ENCODE assay signal across 8 cellular contexts in the genomic region with DNA sequence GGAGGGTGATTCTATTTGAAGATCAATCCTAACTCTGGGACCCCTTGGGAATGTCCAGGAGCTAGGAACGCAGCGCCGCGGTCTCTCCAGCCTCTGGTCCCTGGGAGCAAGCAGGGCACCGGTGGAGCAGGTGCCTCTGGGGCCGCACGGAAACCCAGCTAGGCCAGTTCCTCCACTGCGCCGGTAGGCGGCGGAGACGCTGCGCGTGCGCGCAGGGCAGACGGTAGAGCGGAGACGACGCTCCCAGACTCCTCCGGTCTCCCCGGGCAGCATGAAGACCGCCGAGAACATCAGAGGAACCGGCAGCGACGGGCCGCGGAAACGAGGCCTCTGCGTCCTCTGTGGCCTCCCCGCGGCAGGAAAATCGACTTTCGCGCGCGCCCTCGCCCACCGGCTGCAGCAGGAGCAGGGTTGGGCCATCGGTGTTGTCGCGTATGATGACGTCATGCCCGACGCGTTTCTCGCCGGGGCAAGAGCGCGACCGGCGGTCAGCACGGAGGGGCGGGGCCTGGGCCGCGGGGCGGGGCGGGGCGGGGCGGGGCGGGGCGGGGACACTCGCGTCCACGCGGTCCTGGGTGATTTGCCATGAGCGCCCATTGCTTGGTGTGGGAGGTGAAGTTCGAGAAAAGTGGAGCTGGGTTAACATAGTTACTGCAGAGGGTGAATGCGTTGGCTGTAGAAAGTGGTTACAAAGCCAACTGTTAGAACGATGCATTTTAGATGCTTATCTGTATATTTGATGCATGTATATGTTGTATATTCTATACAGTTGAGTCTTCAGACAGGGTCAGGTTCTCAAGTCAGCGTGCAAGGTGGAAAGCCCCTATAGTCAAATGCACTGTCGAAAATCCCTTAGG. TPM values are rescaled to one million over a fixed set of nuclear protein-coding genes. Genes with fewer than 3 reads are reported as not detected.
DNase-seq lines count a peak whose midpoint lies in the region; ATAC-seq, FAIRE-seq and TF ChIP-seq lines count a peak whose summit lies in the region.

A gene with protein sequence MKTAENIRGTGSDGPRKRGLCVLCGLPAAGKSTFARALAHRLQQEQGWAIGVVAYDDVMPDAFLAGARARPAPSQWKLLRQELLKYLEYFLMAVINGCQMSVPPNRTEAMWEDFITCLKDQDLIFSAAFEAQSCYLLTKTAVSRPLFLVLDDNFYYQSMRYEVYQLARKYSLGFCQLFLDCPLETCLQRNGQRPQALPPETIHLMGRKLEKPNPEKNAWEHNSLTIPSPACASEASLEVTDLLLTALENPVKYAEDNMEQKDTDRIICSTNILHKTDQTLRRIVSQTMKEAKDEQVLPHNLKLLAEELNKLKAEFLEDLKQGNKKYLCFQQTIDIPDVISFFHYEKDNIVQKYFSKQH (plus strand): TSS at position 193 of the 857 bp plus-strand sequence. CDS start 79 bp downstream, at position 272.

- H3K27me3 Mint-ChIP-seq in natural killer cell treated with Interleukin-12 subunit alpha and Interleukin-12 subunit beta and Interleukin-15 and Interleukin-18, amount 100 ng/mL, for 72 hours: peaks cover 0 to 9% of the 10 kb centered on the region in 2 donors

- H3K4me1 Mint-ChIP-seq in natural killer cell treated with Interleukin-12 subunit alpha and Interleukin-12 subunit beta and Interleukin-15 and Interleukin-18, amount 100 ng/mL, for 72 hours (ENCODE audit: low read depth in 2 of 2): peaks cover 16 to 17% of the 10 kb centered on the region in 2 donors

- peak; percentile 98 for ATAC-seq in natural killer cell treated with Interleukin-12 subunit alpha and Interleukin-12 subunit beta and Interleukin-15 and Interleukin-18, amount 100 ng/mL, for 72 hours

- no peaks in the 10 kb centered on the region for H3K36me3 ChIP-seq in ES-I3 (ENCODE audit: insufficient read depth, low read length)

- no peaks in the 10 kb centered on the region for H3K9me3 ChIP-seq in ES-I3 (ENCODE audit: control insufficient read depth, insufficient read depth, low read length)

- peak; percentile 55; the same call in 1 of the 2 replicates for TF ChIP-seq POLR2A in H54 (IDR thresholded peaks at IDR 0.05; ENCODE audit: low read depth, low read length)

- H3K4me1 ChIP-seq in ES-I3 (ENCODE audit: insufficient read depth, low read length): 0 out of 2 replicates have a peak, but pooled peaks cover 2% of the 10 kb centered on the region

- H3K27ac Mint-ChIP-seq in natural killer cell treated with Interleukin-12 subunit alpha and Interleukin-12 subunit beta and Interleukin-15 and Interleukin-18, amount 100 ng/mL, for 72 hours: peak within 1 kb of the TSS; percentile 92

- peak within 1 kb of the TSS; percentile 90 for H3K4me3 Mint-ChIP-seq in natural killer cell treated with Interleukin-12 subunit alpha and Interleukin-12 subunit beta and Interleukin-15 and Interleukin-18, amount 100 ng/mL, for 72 hours

- H3K4me3 ChIP-seq in LNCaP clone FGC (ENCODE audit: low read depth, low read length): peak within 1 kb of the TSS; percentile 66
- peak within 1 kb of the TSS; percentile 74 for H3K4me3 ChIP-seq in fibroblast of pulmonary artery (replicated peaks; ENCODE audit: low read depth, low read length)

- peak; percentile 75 for DNase-seq in H54 (ENCODE audit: insufficient read length, low spot score)
- peak; percentile 76 for DNase-seq in LNCaP clone FGC (ENCODE audit: low read depth)
- DNase-seq in RPMI8226: peak; percentile 89
- DNase-seq in activated T-helper 9 cell treated with anti-CD3 and anti-CD28 coated beads, Interleukin-2, amount 50 U/mL, for 16 hours (ENCODE audit: low read depth): peak; percentile 84
- peak; percentile 95 for DNase-seq in fibroblast of pulmonary artery (ENCODE audit: low read depth)
- peak; percentile 89 for DNase-seq in natural killer cell treated with Interleukin-12 subunit alpha and Interleukin-12 subunit beta and Interleukin-15 and Interleukin-18, amount 100 ng/mL, for 72 hours (ENCODE audit: low spot score)
- DNase-seq in stimulated activated naive CD4-positive, alpha-beta T cell treated with Interleukin-2 at 50 U/mL for 16 hours (lab: John Stamatoyannopoulos, UW): peak; percentile 86

- H3K9ac ChIP-seq in ES-I3 (ENCODE audit: low read depth, low read length): peak within 1 kb of the TSS; percentile 96

- no peaks in the 10 kb centered on the region for H3K9me3 Mint-ChIP-seq in natural killer cell treated with Interleukin-12 subunit alpha and Interleukin-12 subunit beta and Interleukin-15 and Interleukin-18, amount 100 ng/mL, for 72 hours

- peak; percentile 88 for TF ChIP-seq CTCF in LNCaP clone FGC (IDR thresholded peaks at IDR 0.05; ENCODE audit: control insufficient read depth, extremely low read depth, insufficient read depth)
- TF ChIP-seq CTCF in fibroblast of pulmonary artery (IDR thresholded peaks at IDR 0.05; ENCODE audit: low read length, missing control alignments): peak; percentile 89

- no peak for FAIRE-seq in H54 (lab: Jason Lieb, UNC)

- H3K36me3 Mint-ChIP-seq in natural killer cell treated with Interleukin-12 subunit alpha and Interleukin-12 subunit beta and Interleukin-15 and Interleukin-18, amount 100 ng/mL, for 72 hours: no peaks in the 10 kb centered on the region

RNA-seq across cellular contexts. Expression of the gene that starts here (rescaled TPM):
- total RNA-seq in natural killer cell treated with Interleukin-12 subunit alpha and Interleukin-12 subunit beta and Interleukin-15 and Interleukin-18, amount 100 ng/mL, for 72 hours: 1 to 10 TPM; 3.4 to 3.5 TPM

Comparison
In these comparisons a context has a peak if more than half of its experiments do, and no peak if none do; other contexts are left out.
1. Peak in every context shown above with its lines: DNase-seq, ATAC-seq and H3K4me3 ChIP-seq.